Comparison of ENCODE assay signal across 18 cellular contexts in genomic region chr5:140336388-140336787, GRCh38. TPM values are rescaled to one million over a fixed set of nuclear protein-coding genes. Genes with fewer than 3 reads are reported as not detected.
DNase-seq lines count a peak whose midpoint lies in the region; ATAC-seq, FAIRE-seq and TF ChIP-seq lines count a peak whose summit lies in the region.
"Had no signal": no experiment of that assay in that cellular context is flagged by ENCODE, and none has a peak within 500 bp of the region (broad histone marks: within the 10 kb centered on the region; RNA-seq: fewer than 3 reads in every experiment).

No MANE protein-coding gene starts in this region.

- H3K27me3 ChIP-seq in astrocyte (ENCODE audit: insufficient read depth, low read length) (no peaks in the 10 kb centered on the region), gastroesophageal sphincter (no peaks in the 10 kb centered on the region), testis (no peaks in the 10 kb centered on the region), osteoblast (ENCODE audit: insufficient read depth, low read length) (no peaks in the 10 kb centered on the region)
- H3K27me3 ChIP-seq: neural progenitor cell had no signal

- peaks cover 14% of the 10 kb centered on the region for H3K4me1 ChIP-seq in astrocyte (ENCODE audit: insufficient read depth, low read length)
- peaks cover 0 to 53% (median 8%) of the 10 kb centered on the region in 3 donors for H3K4me1 ChIP-seq in gastroesophageal sphincter
- no peaks in the 10 kb centered on the region for H3K4me1 ChIP-seq in testis
- peaks cover 22% of the 10 kb centered on the region for H3K4me1 ChIP-seq in osteoblast (ENCODE audit: insufficient read depth, low read length)
- H3K4me1 ChIP-seq: neural progenitor cell had no signal

- peaks cover 56% of the 10 kb centered on the region for H3K36me3 ChIP-seq in astrocyte (ENCODE audit: insufficient read depth, low read length)
- peaks cover 0 to 37% of the 10 kb centered on the region in 2 donors for H3K36me3 ChIP-seq in gastroesophageal sphincter
- no peaks in the 10 kb centered on the region for H3K36me3 ChIP-seq in testis (ENCODE audit: low read depth, missing control alignments)
- peaks cover 37% of the 10 kb centered on the region for H3K36me3 ChIP-seq in osteoblast (ENCODE audit: insufficient read depth, low read length)
- H3K36me3 ChIP-seq: neural progenitor cell had no signal

- ATAC-seq in gastroesophageal sphincter (peak; percentile 38), GM18861 (IDR thresholded peaks at IDR 0.05; ENCODE audit: unreplicated experiment) (no peak), GM21737 (IDR thresholded peaks at IDR 0.05; ENCODE audit: unreplicated experiment) (no peak)
- ATAC-seq: activated CD4-positive, CD25-positive, alpha-beta regulatory T cell treated with anti-CD3 and anti-CD28 coated beads, Interleukin-2, amount 50 U/mL, for 24 hours; activated naive CD8-positive, alpha-beta T cell treated with anti-CD3 and anti-CD28 coated beads, Interleukin-2, amount 50 U/mL, for 24 hours had no signal

- H2AFZ ChIP-seq in astrocyte (ENCODE audit: low read depth, low read length) (no peak overlapping the region), osteoblast (ENCODE audit: low read length) (no peak overlapping the region)
- H2AFZ ChIP-seq: neural progenitor cell had no signal

- H3K36me3 Mint-ChIP-seq in astrocyte (ENCODE audit: low read depth, unreplicated experiment) (peaks cover 42% of the 10 kb centered on the region), mesothelial cell of epicardium (peaks cover 4% of the 10 kb centered on the region)

- no peaks in the 10 kb centered on the region for H3K9me3 ChIP-seq in astrocyte (ENCODE audit: insufficient read depth, low read depth, low read length)
- H3K9me3 ChIP-seq in gastroesophageal sphincter: no peaks in the 10 kb centered on the region
- H3K9me3 ChIP-seq in testis: no peaks in the 10 kb centered on the region
- H3K9me3 ChIP-seq in osteoblast (ENCODE audit: low read depth, low read length): no peaks in the 10 kb centered on the region

- H3K9me3 Mint-ChIP-seq in astrocyte (ENCODE audit: unreplicated experiment): no peaks in the 10 kb centered on the region
- no peaks in the 10 kb centered on the region for H3K9me3 Mint-ChIP-seq in mesothelial cell of epicardium
- H3K9me3 Mint-ChIP-seq: activated naive CD8-positive, alpha-beta T cell treated with anti-CD3 and anti-CD28 coated beads, Interleukin-2, amount 50 U/mL, for 24 hours; activated T-cell treated with anti-CD3 and anti-CD28 coated beads, Interleukin-2, amount 50 U/mL, for 24 hours; neural progenitor cell had no signal

- no peak for TF ChIP-seq POLR2A in gastroesophageal sphincter (IDR thresholded peaks at IDR 0.05)
- no peak for TF ChIP-seq POLR2A in testis (IDR thresholded peaks at IDR 0.05)

- H3K27me3 Mint-ChIP-seq in astrocyte (ENCODE audit: low read depth, unreplicated experiment): no peaks in the 10 kb centered on the region
- no peaks in the 10 kb centered on the region for H3K27me3 Mint-ChIP-seq in mesothelial cell of epicardium (ENCODE audit: low read depth)
- H3K27me3 Mint-ChIP-seq: activated naive CD8-positive, alpha-beta T cell treated with anti-CD3 and anti-CD28 coated beads, Interleukin-2, amount 50 U/mL, for 24 hours; activated T-cell treated with anti-CD3 and anti-CD28 coated beads, Interleukin-2, amount 50 U/mL, for 24 hours; B cell had no signal

- H3K4me3 ChIP-seq in astrocyte (ENCODE audit: insufficient read depth, low read depth, low read length) (no peak overlapping the region), gastroesophageal sphincter (no peak overlapping the region), testis (no peak overlapping the region), osteoblast (ENCODE audit: insufficient read depth, low read length) (no peak overlapping the region)
- H3K4me3 ChIP-seq: neural progenitor cell had no signal

- H3K27ac ChIP-seq in astrocyte (ENCODE audit: low read depth, low read length): no peak overlapping the region
- peak overlapping the region; percentile 10 to 78 (median 66) for H3K27ac ChIP-seq in gastroesophageal sphincter
- H3K27ac ChIP-seq in testis: no peak overlapping the region
- no peak overlapping the region for H3K27ac ChIP-seq in osteoblast (ENCODE audit: low read depth, low read length)
- H3K27ac ChIP-seq: neural progenitor cell had no signal

- POLR2A ChIA-PET in GM10248 (lab: Yijun Ruan, JAX): interaction anchor here (0.6 kb wide), 1 partner anchor 24 kb away, joined by 7 read pairs; no protein-coding TSS in a partner anchor

- peaks cover 50% of the 10 kb centered on the region for H3K79me2 ChIP-seq in astrocyte (ENCODE audit: insufficient read depth, low read length)
- peaks cover 29% of the 10 kb centered on the region for H3K79me2 ChIP-seq in osteoblast (ENCODE audit: insufficient read depth, low read length)

- intact Hi-C loops in testis (cut with DNase I; ENCODE audit: low total_unique reads): no loop called here

- FAIRE-seq in astrocyte (lab: Jason Lieb, UNC): no peak
- FAIRE-seq: islet of Langerhans had no signal

- H3K4me2 ChIP-seq in astrocyte (ENCODE audit: low read length) (no peak overlapping the region), osteoblast (ENCODE audit: insufficient read depth, low read length) (no peak overlapping the region)
- H3K4me2 ChIP-seq: neural progenitor cell had no signal

- TF ChIP-seq CTCF in astrocyte (IDR thresholded peaks at IDR 0.05; ENCODE audit: insufficient read depth, low read depth, low read length): no peak
- no peak for TF ChIP-seq CTCF in gastroesophageal sphincter (IDR thresholded peaks at IDR 0.05)
- no peak for TF ChIP-seq CTCF in mesothelial cell of epicardium (IDR thresholded peaks at IDR 0.05; ENCODE audit: unreplicated experiment)
- no peak for TF ChIP-seq CTCF in testis (IDR thresholded peaks at IDR 0.05)
- no peak for TF ChIP-seq CTCF in GM10248 (IDR thresholded peaks at IDR 0.05; ENCODE audit: control extremely low read depth, extremely low read depth, low read depth, missing control alignments)
- TF ChIP-seq CTCF in osteoblast (IDR thresholded peaks at IDR 0.05; ENCODE audit: extremely low read depth, low read depth, low read length): no peak

- peak overlapping the region; percentile 64 for H3K4me3 Mint-ChIP-seq in astrocyte (ENCODE audit: unreplicated experiment)
- no peak overlapping the region for H3K4me3 Mint-ChIP-seq in mesothelial cell of epicardium
- H3K4me3 Mint-ChIP-seq: activated naive CD8-positive, alpha-beta T cell treated with anti-CD3 and anti-CD28 coated beads, Interleukin-2, amount 50 U/mL, for 24 hours; activated T-cell treated with anti-CD3 and anti-CD28 coated beads, Interleukin-2, amount 50 U/mL, for 24 hours; B cell; neural progenitor cell had no signal

- CTCF ChIA-PET in GM10248 (lab: Yijun Ruan, JAX): interaction anchor here (0.9 to 7.3 kb wide), 9 partner anchors 8 to 125 kb away, joined by 3 to 50 read pairs (median 4); partner anchors contain the start of gene HBEGF

- WGBS in gastroesophageal sphincter (ENCODE audit: low coverage in 1 of 2), 2 donors: 40 to 50% methylated on average over 2 to 3 of the region's 5 CpGs
- WGBS in testis, 2 donors: 43 to 49% methylated on average over 5 of the region's 5 CpGs

- H4K20me1 ChIP-seq in astrocyte (ENCODE audit: insufficient read depth, low read length): peaks cover 59% of the 10 kb centered on the region
- no peaks in the 10 kb centered on the region for H4K20me1 ChIP-seq in osteoblast (ENCODE audit: insufficient read depth, low read length)

- no peak overlapping the region for H3K9ac ChIP-seq in astrocyte (ENCODE audit: low read length)
- H3K9ac ChIP-seq: neural progenitor cell had no signal

- H3K4me1 Mint-ChIP-seq in astrocyte (ENCODE audit: low read depth, unreplicated experiment) (peaks cover 74% of the 10 kb centered on the region), mesothelial cell of epicardium (peaks cover 5% of the 10 kb centered on the region)

- peak overlapping the region; percentile 87 for H3K27ac Mint-ChIP-seq in astrocyte (ENCODE audit: unreplicated experiment)
- H3K27ac Mint-ChIP-seq in mesothelial cell of epicardium: peak overlapping the region; percentile 24
- H3K27ac Mint-ChIP-seq: activated naive CD8-positive, alpha-beta T cell treated with anti-CD3 and anti-CD28 coated beads, Interleukin-2, amount 50 U/mL, for 24 hours; activated T-cell treated with anti-CD3 and anti-CD28 coated beads, Interleukin-2, amount 50 U/mL, for 24 hours; B cell; neural progenitor cell had no signal

- no peak for TF ChIP-seq EP300 in gastroesophageal sphincter (IDR thresholded peaks at IDR 0.05)

- no peak for DNase-seq in astrocyte (ENCODE audit: low read depth)
- DNase-seq in mesothelial cell of epicardium (ENCODE audit: low spot score in 2 of 2, unreplicated experiment in 2 of 2): no peak
- DNase-seq in testis: peak; percentile 30
- no peak for DNase-seq in GM10248 (ENCODE audit: extremely low spot score)
- DNase-seq in osteoblast (ENCODE audit: insufficient read length, low spot score, missing footprints): no peak
- DNase-seq: activated naive CD8-positive, alpha-beta T cell treated with anti-CD3 and anti-CD28 coated beads, Interleukin-2, amount 50 U/mL, for 24 hours; activated T-cell treated with anti-CD3 and anti-CD28 coated beads, Interleukin-2, amount 50 U/mL, for 24 hours; DMS79; NCI-H1048; NCI-H226 had no signal

RNA-seq across cellular contexts. Expression of gene HBEGF, which starts 10.0 kb away (rescaled TPM):
- total RNA-seq in astrocyte (257 and 272 TPM in 2 replicates), gastroesophageal sphincter (10 to 100 TPM in 1 of 4 donors, 1 to 10 TPM in 3; 4.7 to 17.4 (median 6.6) TPM), mesothelial cell of epicardium (7.2 to 8.0 TPM (median 8.0 TPM) in 3 replicates), testis (10 to 100 TPM; 23.2 to 23.9 TPM), osteoblast (1.8 and 2.5 TPM in 2 replicates)
- 8.2 TPM for polyA plus RNA-seq in testis (ENCODE audit: insufficient read depth, low read depth, low replicate concordance)

RNA-seq across cellular contexts. Expression of gene SLC4A9, which starts 23.6 kb away (rescaled TPM):
- total RNA-seq in astrocyte: 0.25 TPM in 1 of 2 replicates, not detected in the other
- not detected for total RNA-seq in gastroesophageal sphincter
- total RNA-seq in mesothelial cell of epicardium: 1.8 to 2.5 TPM (median 2.2 TPM) in 3 replicates
- total RNA-seq in testis: 1 to 10 TPM in 1 of 2 donors, under 1 TPM in 1; 0.81 to 1.2 TPM
- 1.2 TPM for polyA plus RNA-seq in testis (ENCODE audit: insufficient read depth, low read depth, low replicate concordance)
- total RNA-seq in osteoblast: not detected in 2 replicates
- total RNA-seq: B cell, dermis microvascular lymphatic vessel endothelial cell had no signal

RNA-seq across cellular contexts. Expression of gene PFDN1, which starts 33.5 kb away (rescaled TPM):
- 199 and 202 TPM in 2 replicates for total RNA-seq in astrocyte
- 10 to 100 TPM; 66.1 to 99.7 (median 92.8) TPM for total RNA-seq in gastroesophageal sphincter
- 57.2 to 63.0 TPM (median 57.8 TPM) in 3 replicates for total RNA-seq in mesothelial cell of epicardium
- 100 to 1,000 TPM; 156 to 185 TPM for total RNA-seq in testis
- 62.4 TPM for polyA plus RNA-seq in testis (ENCODE audit: insufficient read depth, low read depth, low replicate concordance)
- 58.3 and 65.9 TPM in 2 replicates for total RNA-seq in osteoblast

Comparison
In these comparisons a context has a peak if more than half of its experiments do, and no peak if none do; other contexts are left out.
1. H3K27ac ChIP-seq: peak in gastroesophageal sphincter (4 of 4); none in astrocyte (single experiment), testis (0 of 2) and osteoblast (single experiment).
2. RNA of gene HBEGF, which starts 10.0 kb away (total RNA-seq): 257 to 272 TPM in astrocyte; 23.2 to 23.9 TPM in testis, 7.2 to 8.0 TPM in mesothelial cell of epicardium, 4.7 to 17.4 TPM in gastroesophageal sphincter and 1.8 to 2.5 TPM in osteoblast; every median in the first group is over 10 times any median in the second.